1 cellular context compared by ENCODE assay signal in the genomic region with DNA sequence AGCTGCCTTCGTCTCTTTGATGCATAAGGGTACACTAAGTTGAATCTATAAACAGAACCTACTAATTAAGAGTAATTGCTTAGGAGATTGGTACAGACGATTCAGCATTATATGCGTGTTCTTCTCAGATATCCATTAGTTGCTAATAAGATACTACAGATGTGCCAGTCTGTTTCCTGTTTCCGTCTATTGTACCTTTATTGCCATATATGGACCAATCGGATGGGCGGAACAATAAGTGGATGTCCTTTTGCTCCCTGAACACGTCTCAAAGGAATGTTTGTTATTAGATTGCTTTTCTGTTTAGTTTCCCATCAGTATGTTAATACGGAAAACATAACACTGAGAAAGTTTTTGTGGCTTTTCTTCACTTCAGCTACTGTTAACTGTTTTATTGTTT.
TF ChIP-seq lines count a peak whose summit lies in the region.

No MANE protein-coding gene starts in this region.

TF ChIP-seq in HepG2, 621 proteins besides CTCF, POLR2A, EP300 and RAD21 (continued from another document):
- TF ChIP-seq MLXIP (CRISPR knock-in tag; IDR thresholded peaks at IDR 0.05; ENCODE audit: borderline replicate concordance): no peak
- TF ChIP-seq ATF5 (CRISPR knock-in tag; IDR thresholded peaks at IDR 0.05; ENCODE audit: low read depth): no peak
TF ChIP-seq in HepG2: peak in this region for 0.
